In genomic region chr3:99720985-99721632, GRCh38 we compare ENCODE assay signal across 13 cellular contexts.
DNase-seq lines count a peak whose midpoint lies in the region; ATAC-seq and TF ChIP-seq lines count a peak whose summit lies in the region.
"Had no signal": no experiment of that assay in that cellular context is flagged by ENCODE, and none has a peak within 500 bp of the region (broad histone marks: within the 10 kb centered on the region; RNA-seq: fewer than 3 reads in every experiment).

No MANE protein-coding gene starts in this region.

- peaks cover 4% of the 10 kb centered on the region for H3K27me3 ChIP-seq in left ventricle myocardium inferior (ENCODE audit: low read depth)
- H3K27me3 ChIP-seq in RWPE2 (ENCODE audit: insufficient read depth, poor library complexity, severe bottlenecking), result no peaks in the 10 kb centered on the region
- no peaks in the 10 kb centered on the region for H3K27me3 ChIP-seq in MM.1S (replicated peaks; ENCODE audit: insufficient read depth, low read length)
- H3K27me3 ChIP-seq: gastrocnemius medialis had no signal

- H3K4me1 ChIP-seq in left ventricle myocardium inferior (peaks cover 3% of the 10 kb centered on the region), RWPE2 (ENCODE audit: insufficient read depth, poor library complexity, severe bottlenecking) (peaks cover 19% of the 10 kb centered on the region), MM.1S (ENCODE audit: low read length) (no peaks in the 10 kb centered on the region), mucosa of descending colon (ENCODE audit: low read depth) (no peaks in the 10 kb centered on the region)
- H3K4me1 ChIP-seq: gastrocnemius medialis had no signal

- no peak overlapping the region for H3K4me2 ChIP-seq in MM.1S (ENCODE audit: low read depth, low read length)
- H3K4me2 ChIP-seq: KMS-11 had no signal

- DNase-seq in left ventricle myocardium inferior, result peak; percentile 27
- DNase-seq in Right ventricle myocardium inferior (ENCODE audit: missing footprints), result no peak
- peak; percentile 79 for DNase-seq in RWPE2 (ENCODE audit: low spot score)
- DNase-seq in glomerular visceral epithelial cell (ENCODE audit: extremely low spot score), result peak; percentile 44
- DNase-seq in activated effector memory CD4-positive, alpha-beta T cell treated with anti-CD3 and anti-CD28 coated beads, Interleukin-2, amount 50 U/mL, for 16 hours, result no peak
- DNase-seq in MM.1S, result no peak
- no peak for DNase-seq in mucosa of descending colon
- no peak for DNase-seq in activated naive CD4-positive, alpha-beta T cell treated with anti-CD3 and anti-CD28 coated beads for 36 hours
- DNase-seq: AML-193, gastrocnemius medialis, GDM1, NCI-H774 had no signal

- no peak overlapping the region for H3K9ac ChIP-seq in MM.1S (ENCODE audit: low read length)
- H3K9ac ChIP-seq: KMS-11 had no signal

- H4K20me1 ChIP-seq in MM.1S (ENCODE audit: insufficient read depth, low read length), result no peaks in the 10 kb centered on the region

- H3K36me3 Mint-ChIP-seq in activated naive CD4-positive, alpha-beta T cell treated with anti-CD3 and anti-CD28 coated beads for 36 hours (ENCODE audit: low read depth), result no peaks in the 10 kb centered on the region

- intact Hi-C loops in left ventricle myocardium inferior (cut with micrococcal nuclease), result no loop called here
- intact Hi-C loops in Right ventricle myocardium inferior (cut with DNase I), result no loop called here
- intact Hi-C loops in mucosa of descending colon (cut with DNase I, micrococcal nuclease), result no loop called here
- intact Hi-C loops in activated naive CD4-positive, alpha-beta T cell treated with anti-CD3 and anti-CD28 coated beads for 36 hours (cut with micrococcal nuclease), result no loop called here

- H3K9me3 ChIP-seq in left ventricle myocardium inferior (replicated peaks) (no peaks in the 10 kb centered on the region), RWPE2 (ENCODE audit: severe bottlenecking) (no peaks in the 10 kb centered on the region), MM.1S (replicated peaks; ENCODE audit: insufficient read depth, low read length) (no peaks in the 10 kb centered on the region), mucosa of descending colon (no peaks in the 10 kb centered on the region)
- H3K9me3 ChIP-seq: gastrocnemius medialis had no signal

- H3K27ac Mint-ChIP-seq in activated naive CD4-positive, alpha-beta T cell treated with anti-CD3 and anti-CD28 coated beads for 36 hours, result no peak overlapping the region

- H2AFZ ChIP-seq in MM.1S (ENCODE audit: low read length), result no peak overlapping the region

- H3K36me3 ChIP-seq in left ventricle myocardium inferior (no peaks in the 10 kb centered on the region), RWPE2 (ENCODE audit: low read depth) (peaks cover 3% of the 10 kb centered on the region; the same call in 1 of the 2 replicates), MM.1S (replicated peaks; ENCODE audit: insufficient read depth, low read length) (no peaks in the 10 kb centered on the region), mucosa of descending colon (ENCODE audit: low read depth) (no peaks in the 10 kb centered on the region)
- H3K36me3 ChIP-seq: gastrocnemius medialis had no signal

- H3K27ac ChIP-seq in left ventricle myocardium inferior (replicated peaks) (no peak overlapping the region), RWPE2 (ENCODE audit: poor library complexity, severe bottlenecking) (peak overlapping the region; percentile 9), MM.1S (ENCODE audit: low read length) (no peak overlapping the region)
- H3K27ac ChIP-seq: gastrocnemius medialis, KMS-11 had no signal

- no peaks in the 10 kb centered on the region for H3K9me2 ChIP-seq in MM.1S (replicated peaks; ENCODE audit: insufficient read depth, low read length)

- H3K27me3 Mint-ChIP-seq in activated naive CD4-positive, alpha-beta T cell treated with anti-CD3 and anti-CD28 coated beads for 36 hours (ENCODE audit: low read depth), result peaks cover 10% of the 10 kb centered on the region

- H3K4me3 Mint-ChIP-seq in activated naive CD4-positive, alpha-beta T cell treated with anti-CD3 and anti-CD28 coated beads for 36 hours, result no peak overlapping the region

- H3K4me3 ChIP-seq in left ventricle myocardium inferior (no peak overlapping the region), RWPE2 (ENCODE audit: severe bottlenecking) (no peak overlapping the region), MM.1S (ENCODE audit: low read length) (no peak overlapping the region), mucosa of descending colon (no peak overlapping the region)
- H3K4me3 ChIP-seq: gastrocnemius medialis had no signal

- CTCF ChIA-PET in activated naive CD4-positive, alpha-beta T cell treated with anti-CD3 and anti-CD28 coated beads for 36 hours (lab: Charles Lee), result no interaction called here

- ATAC-seq in Right ventricle myocardium inferior, result no peak
- ATAC-seq in RWPE2 (ENCODE audit: low read depth), result peak; percentile 71
- no peak for ATAC-seq in mucosa of descending colon
- ATAC-seq: gastrocnemius medialis had no signal

- H3F3A ChIP-seq in MM.1S (ENCODE audit: insufficient read depth, low read length), result no peaks in the 10 kb centered on the region

- H3K9me3 Mint-ChIP-seq in activated naive CD4-positive, alpha-beta T cell treated with anti-CD3 and anti-CD28 coated beads for 36 hours, result peaks cover 2% of the 10 kb centered on the region

- no peaks in the 10 kb centered on the region for H3K4me1 Mint-ChIP-seq in activated naive CD4-positive, alpha-beta T cell treated with anti-CD3 and anti-CD28 coated beads for 36 hours (ENCODE audit: low read depth)

- no peak for TF ChIP-seq CTCF in left ventricle myocardium inferior (IDR thresholded peaks at IDR 0.05; ENCODE audit: borderline replicate concordance)
- no peak for TF ChIP-seq CTCF in RWPE2 (IDR thresholded peaks at IDR 0.05; ENCODE audit: poor library complexity, severe bottlenecking)
- TF ChIP-seq CTCF in MM.1S (IDR thresholded peaks at IDR 0.05; ENCODE audit: low read length), result no peak
- no peak for TF ChIP-seq CTCF in mucosa of descending colon (IDR thresholded peaks at IDR 0.05)

- no peaks in the 10 kb centered on the region for H3K79me2 ChIP-seq in MM.1S (ENCODE audit: low read length)

Comparison
In these comparisons a context has a peak if more than half of its experiments do, and no peak if none do; other contexts are left out.
1. DNase-seq: peak in left ventricle myocardium inferior (single experiment), RWPE2 (single experiment) and glomerular visceral epithelial cell (single experiment); none in Right ventricle myocardium inferior (single experiment), activated effector memory CD4-positive, alpha-beta T cell treated with anti-CD3 and anti-CD28 coated beads, Interleukin-2, amount 50 U/mL, for 16 hours (single experiment), MM.1S (single experiment), mucosa of descending colon (0 of 3) and activated naive CD4-positive, alpha-beta T cell treated with anti-CD3 and anti-CD28 coated beads for 36 hours (single experiment).